Comparison of ENCODE assay signal across 14 cellular contexts in the genomic region with DNA sequence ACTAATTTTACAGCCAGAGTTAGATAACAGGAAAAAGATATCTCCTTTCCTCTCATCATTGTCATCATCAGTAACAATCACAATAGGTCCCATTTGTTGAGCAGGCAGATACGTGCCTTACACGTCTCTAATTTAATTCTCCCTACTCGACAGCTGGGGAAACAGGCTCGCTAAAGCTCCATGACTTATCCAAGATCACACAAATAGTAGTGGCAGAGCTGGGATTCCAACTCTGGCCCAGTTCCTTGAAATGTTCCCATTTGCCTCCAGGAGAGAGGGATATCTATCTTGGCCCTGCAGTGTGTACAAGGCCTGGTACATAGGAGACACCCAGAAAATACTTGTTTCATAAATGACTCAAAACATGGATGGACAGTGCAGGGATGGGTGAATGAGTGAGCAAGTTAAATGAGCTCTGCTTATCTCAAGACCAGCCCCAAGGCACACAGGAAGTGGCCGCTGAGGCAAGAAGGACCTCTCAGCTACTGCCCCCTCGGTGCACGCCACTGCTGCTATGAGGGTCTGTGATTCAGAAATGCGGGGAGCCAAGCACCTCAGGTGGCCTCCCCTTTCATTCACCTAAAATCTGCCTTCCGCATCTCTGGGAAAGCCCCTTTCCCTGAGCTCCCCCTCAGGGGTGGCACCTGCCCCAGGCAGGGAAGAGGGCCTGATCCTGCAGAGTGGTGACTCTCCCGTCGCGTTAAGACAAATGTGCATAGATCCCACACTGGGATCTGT. TPM values are rescaled to one million over a fixed set of nuclear protein-coding genes. Genes with fewer than 3 reads are reported as not detected.
DNase-seq lines count a peak whose midpoint lies in the region; ATAC-seq and TF ChIP-seq lines count a peak whose summit lies in the region.
"Had no signal": no experiment of that assay in that cellular context is flagged by ENCODE, and none has a peak within 500 bp of the region (broad histone marks: within the 10 kb centered on the region; RNA-seq: fewer than 3 reads in every experiment).

No MANE protein-coding gene starts in this region.

- H3K27me3 ChIP-seq in SJCRH30 (no peaks in the 10 kb centered on the region), iPS-20b (ENCODE audit: insufficient read depth, low read length) (peaks cover 34% of the 10 kb centered on the region), stomach smooth muscle (ENCODE audit: control insufficient read depth in 1 of 2, insufficient read depth in 2 of 2, low read length in 2 of 2) (peaks cover 0 to 11% of the 10 kb centered on the region in 2 donors), Caco-2 (replicated peaks; ENCODE audit: control insufficient read depth, insufficient read depth, low read length) (peaks cover 2% of the 10 kb centered on the region; the same call in 1 of the 2 replicates)

- H3K4me3 ChIP-seq in SJCRH30 = peak overlapping the region; percentile 76
- H3K4me3 ChIP-seq in iPS-20b (ENCODE audit: low read length) = peak overlapping the region; percentile 38; the same call in 1 of the 2 replicates
- H3K4me3 ChIP-seq in stomach smooth muscle (ENCODE audit: low read length in 2 of 2) = peak overlapping the region; percentile 57 to 76
- no peak overlapping the region for H3K4me3 ChIP-seq in Caco-2 (ENCODE audit: low read depth, low read length)
- H3K4me3 ChIP-seq: cardiac muscle cell had no signal

- peaks cover 34% of the 10 kb centered on the region for H3K4me1 Mint-ChIP-seq in activated CD8-positive, alpha-beta T cell treated with anti-CD3 and anti-CD28 coated beads, Interleukin-2, amount 10 ng/mL, durations not matched to agents 7 days and 5 days (ENCODE audit: low read depth)
- peaks cover 35% of the 10 kb centered on the region for H3K4me1 Mint-ChIP-seq in activated CD8-positive, alpha-beta T cell treated with anti-CD3 and anti-CD28 coated beads for 36 hours (ENCODE audit: low read depth)
- H3K4me1 Mint-ChIP-seq in Caco-2 (ENCODE audit: low read depth, unreplicated experiment) = peaks cover 7% of the 10 kb centered on the region

- H3K36me3 ChIP-seq in SJCRH30 (peaks cover 3% of the 10 kb centered on the region; the same call in 1 of the 2 replicates), iPS-20b (ENCODE audit: insufficient read depth, low read depth, low read length) (no peaks in the 10 kb centered on the region), stomach smooth muscle (ENCODE audit: control insufficient read depth in 2 of 2, insufficient read depth in 2 of 2, low read length in 2 of 2) (no peaks in the 10 kb centered on the region), Caco-2 (ENCODE audit: control insufficient read depth, insufficient read depth, low read length) (no peaks in the 10 kb centered on the region)
- H3K36me3 ChIP-seq: cardiac muscle cell, WERI-Rb-1 had no signal

- no peak overlapping the region for H3K4me3 Mint-ChIP-seq in activated CD8-positive, alpha-beta T cell treated with anti-CD3 and anti-CD28 coated beads, Interleukin-2, amount 10 ng/mL, durations not matched to agents 7 days and 5 days
- no peak overlapping the region for H3K4me3 Mint-ChIP-seq in activated CD8-positive, alpha-beta T cell treated with anti-CD3 and anti-CD28 coated beads for 36 hours
- no peak overlapping the region for H3K4me3 Mint-ChIP-seq in Caco-2 (ENCODE audit: unreplicated experiment)
- H3K4me3 Mint-ChIP-seq: activated T-cell treated with anti-CD3 and anti-CD28 coated beads, Interleukin-2, amount 50 U/mL, for 4 hours had no signal

- H3K9ac ChIP-seq in iPS-20b (ENCODE audit: low read depth, low read length) (no peak overlapping the region), stomach smooth muscle (ENCODE audit: low read length in 2 of 2) (peak overlapping the region in 1 of 2 donors; percentile 41)

- H3K27ac Mint-ChIP-seq in activated CD8-positive, alpha-beta T cell treated with anti-CD3 and anti-CD28 coated beads, Interleukin-2, amount 10 ng/mL, durations not matched to agents 7 days and 5 days = peak overlapping the region; percentile 7
- H3K27ac Mint-ChIP-seq in activated CD8-positive, alpha-beta T cell treated with anti-CD3 and anti-CD28 coated beads for 36 hours = no peak overlapping the region
- no peak overlapping the region for H3K27ac Mint-ChIP-seq in Caco-2 (ENCODE audit: unreplicated experiment)
- H3K27ac Mint-ChIP-seq: nephron progenitor cell had no signal

- H3K27me3 Mint-ChIP-seq in activated CD8-positive, alpha-beta T cell treated with anti-CD3 and anti-CD28 coated beads, Interleukin-2, amount 10 ng/mL, durations not matched to agents 7 days and 5 days (ENCODE audit: low read depth) = peaks cover 32% of the 10 kb centered on the region
- H3K27me3 Mint-ChIP-seq in activated CD8-positive, alpha-beta T cell treated with anti-CD3 and anti-CD28 coated beads for 36 hours = peaks cover 30% of the 10 kb centered on the region
- H3K27me3 Mint-ChIP-seq in Caco-2 (ENCODE audit: insufficient read depth, unreplicated experiment) = peaks cover 23% of the 10 kb centered on the region

- no peak for ATAC-seq in activated CD8-positive, alpha-beta T cell treated with anti-CD3 and anti-CD28 coated beads, Interleukin-2, amount 10 ng/mL, durations not matched to agents 7 days and 5 days
- ATAC-seq in activated CD8-positive, alpha-beta T cell treated with anti-CD3 and anti-CD28 coated beads for 36 hours = no peak
- ATAC-seq in HG02588 (IDR thresholded peaks at IDR 0.05; ENCODE audit: unreplicated experiment) = no peak

- H3K36me3 Mint-ChIP-seq in activated CD8-positive, alpha-beta T cell treated with anti-CD3 and anti-CD28 coated beads, Interleukin-2, amount 10 ng/mL, durations not matched to agents 7 days and 5 days (ENCODE audit: low read depth) = no peaks in the 10 kb centered on the region
- no peaks in the 10 kb centered on the region for H3K36me3 Mint-ChIP-seq in activated CD8-positive, alpha-beta T cell treated with anti-CD3 and anti-CD28 coated beads for 36 hours (ENCODE audit: low read depth)
- peaks cover 6% of the 10 kb centered on the region for H3K36me3 Mint-ChIP-seq in Caco-2 (ENCODE audit: insufficient read depth, unreplicated experiment)

- BruUV-seq in Caco-2 (replicated peaks; lab: Mats Ljungman, UMichigan) = no TSS peak

- no peaks in the 10 kb centered on the region for H3K9me3 ChIP-seq in SJCRH30 (replicated peaks)
- H3K9me3 ChIP-seq in iPS-20b (ENCODE audit: insufficient read depth, low read depth, low read length) = no peaks in the 10 kb centered on the region
- H3K9me3 ChIP-seq in stomach smooth muscle (ENCODE audit: control insufficient read depth in 2 of 2, low read length in 2 of 2) = no peaks in the 10 kb centered on the region
- no peaks in the 10 kb centered on the region for H3K9me3 ChIP-seq in Caco-2

- DNase-seq in activated CD8-positive, alpha-beta T cell treated with anti-CD3 and anti-CD28 coated beads, Interleukin-2, amount 10 ng/mL, durations not matched to agents 7 days and 5 days = no peak
- no peak for DNase-seq in activated CD8-positive, alpha-beta T cell treated with anti-CD3 and anti-CD28 coated beads for 36 hours
- peak; percentile 72 to 83 for DNase-seq in SJCRH30
- DNase-seq in Caco-2 = no peak
- no peak for DNase-seq in stimulated activated CD4-positive, alpha-beta T cell treated with anti-CD3 and anti-CD28 coated beads, Interleukin-2, amount 100 ng/mL, for 48 hours
- DNase-seq: activated T-cell treated with anti-CD3 and anti-CD28 coated beads, Interleukin-2, amount 50 U/mL, for 4 hours; NCI-H2029 treated with DMSO at 0.1 percent for 48 hours; nephron progenitor cell; stimulated activated naive CD4-positive, alpha-beta T cell treated with Interleukin-2 at 50 U/mL for 16 hours had no signal

- intact Hi-C loops in activated CD8-positive, alpha-beta T cell treated with anti-CD3 and anti-CD28 coated beads for 36 hours (cut with micrococcal nuclease) = no loop called here
- intact Hi-C loops in Caco-2 (cut with micrococcal nuclease; ENCODE audit: unreplicated experiment) = no loop called here

- CTCF ChIA-PET in activated CD8-positive, alpha-beta T cell treated with anti-CD3 and anti-CD28 coated beads, Interleukin-2, amount 10 ng/mL, durations not matched to agents 7 days and 5 days (lab: Charles Lee) = interaction anchor here (1.0 to 2.0 kb wide), 5 partner anchors 10 to 306 kb away, joined by 3 to 10 read pairs (median 4); no protein-coding TSS in a partner anchor
- CTCF ChIA-PET in activated CD8-positive, alpha-beta T cell treated with anti-CD3 and anti-CD28 coated beads for 36 hours (lab: Charles Lee) = interaction anchor here (1.0 to 2.8 kb wide), 5 partner anchors 12 to 196 kb away, joined by 3 to 9 read pairs (median 5); no protein-coding TSS in a partner anchor
- CTCF ChIA-PET in Caco-2 (lab: Charles Lee) = interaction anchor here (0.8 to 1.6 kb wide), 3 partner anchors 10 to 12 kb away, joined by 3 to 7 read pairs (median 4); no protein-coding TSS in a partner anchor

- H3K9me3 Mint-ChIP-seq in activated CD8-positive, alpha-beta T cell treated with anti-CD3 and anti-CD28 coated beads, Interleukin-2, amount 10 ng/mL, durations not matched to agents 7 days and 5 days (ENCODE audit: insufficient read depth) = no peaks in the 10 kb centered on the region
- no peaks in the 10 kb centered on the region for H3K9me3 Mint-ChIP-seq in activated CD8-positive, alpha-beta T cell treated with anti-CD3 and anti-CD28 coated beads for 36 hours
- H3K9me3 Mint-ChIP-seq in Caco-2 (ENCODE audit: unreplicated experiment) = no peaks in the 10 kb centered on the region
- H3K9me3 Mint-ChIP-seq: activated T-cell treated with anti-CD3 and anti-CD28 coated beads, Interleukin-2, amount 50 U/mL, for 4 hours; nephron progenitor cell had no signal

- no peak for TF ChIP-seq CTCF in activated CD8-positive, alpha-beta T cell treated with anti-CD3 and anti-CD28 coated beads for 36 hours (IDR thresholded peaks at IDR 0.05)
- TF ChIP-seq CTCF in Caco-2 (IDR thresholded peaks at IDR 0.05; ENCODE audit: insufficient read depth in 1 of 2, low read depth in 1 of 2, low read length in 1 of 2, severe bottlenecking in 1 of 2, unreplicated experiment in 1 of 2) = no peak

- POLR2A ChIA-PET in activated CD8-positive, alpha-beta T cell treated with anti-CD3 and anti-CD28 coated beads, Interleukin-2, amount 10 ng/mL, durations not matched to agents 7 days and 5 days (lab: Charles Lee) = no interaction called here
- POLR2A ChIA-PET in activated CD8-positive, alpha-beta T cell treated with anti-CD3 and anti-CD28 coated beads for 36 hours (lab: Charles Lee) = interaction anchor here (0.6 to 0.8 kb wide), 2 partner anchors 9 to 24 kb away, joined by 3 to 4 read pairs; no protein-coding TSS in a partner anchor
- POLR2A ChIA-PET in Caco-2 (lab: Charles Lee) = no interaction called here

- H3K4me1 ChIP-seq in SJCRH30 (peaks cover 49% of the 10 kb centered on the region), iPS-20b (ENCODE audit: insufficient read depth, low read length) (peaks cover 28% of the 10 kb centered on the region; the same call in 1 of the 2 replicates), stomach smooth muscle (ENCODE audit: control insufficient read depth, insufficient read depth, low read length) (peaks cover 29% of the 10 kb centered on the region), Caco-2 (no peaks in the 10 kb centered on the region)

- peak overlapping the region; percentile 98 for H3K27ac ChIP-seq in SJCRH30
- no peak overlapping the region for H3K27ac ChIP-seq in iPS-20b (ENCODE audit: low read length)
- no peak overlapping the region for H3K27ac ChIP-seq in stomach smooth muscle (ENCODE audit: low read length)
- H3K27ac ChIP-seq: cardiac muscle cell, WERI-Rb-1 had no signal

RNA-seq across cellular contexts. Expression of a gene that starts 3.7 kb away (rescaled TPM):
- total RNA-seq in activated CD8-positive, alpha-beta T cell treated with anti-CD3 and anti-CD28 coated beads, Interleukin-2, amount 10 ng/mL, durations not matched to agents 7 days and 5 days = not detected
- total RNA-seq in activated CD8-positive, alpha-beta T cell treated with anti-CD3 and anti-CD28 coated beads for 36 hours = under 1 TPM in 1 of 2 experiments, not detected in 1; 0.11 TPM
- total RNA-seq in SJCRH30 (2014; rRNA removed; shearing (Covaris generic)) = 27.7 and 29.3 TPM in 2 replicates
- total RNA-seq in Caco-2 (2022) = 0.05 TPM in 1 of 2 replicates, not detected in the other

Comparison
In these comparisons a context has a peak if more than half of its experiments do, and no peak if none do; other contexts are left out.
1. DNase-seq: peak in SJCRH30 (2 of 2); none in activated CD8-positive, alpha-beta T cell treated with anti-CD3 and anti-CD28 coated beads, Interleukin-2, amount 10 ng/mL, durations not matched to agents 7 days and 5 days (single experiment), activated CD8-positive, alpha-beta T cell treated with anti-CD3 and anti-CD28 coated beads for 36 hours (single experiment), Caco-2 (0 of 2) and stimulated activated CD4-positive, alpha-beta T cell treated with anti-CD3 and anti-CD28 coated beads, Interleukin-2, amount 100 ng/mL, for 48 hours (0 of 2).
2. RNA of a gene that starts 3.7 kb away (total RNA-seq): 27.7 to 29.3 TPM in SJCRH30; not detected in activated CD8-positive, alpha-beta T cell treated with anti-CD3 and anti-CD28 coated beads, Interleukin-2, amount 10 ng/mL, durations not matched to agents 7 days and 5 days, 0.11 TPM in activated CD8-positive, alpha-beta T cell treated with anti-CD3 and anti-CD28 coated beads for 36 hours and 0.05 TPM in Caco-2; every median in the first group is over 10 times any median in the second.